ENCODE assay signal across 18 cellular contexts in genomic region chr7:157537056-157537455, GRCh38.
DNase-seq lines count a peak whose midpoint lies in the region; ATAC-seq and TF ChIP-seq lines count a peak whose summit lies in the region.
"Had no signal": no experiment of that assay in that cellular context is flagged by ENCODE, and none has a peak within 500 bp of the region (broad histone marks: within the 10 kb centered on the region; RNA-seq: fewer than 3 reads in every experiment).

No MANE protein-coding gene starts in this region.

- WGBS in sigmoid colon, 2 donors = 95 to 96% methylated on average over 5 of the region's 5 CpGs

- H3K4me1 ChIP-seq in right atrium auricular region (no peaks in the 10 kb centered on the region), lower lobe of right lung (no peaks in the 10 kb centered on the region), sigmoid colon (no peaks in the 10 kb centered on the region)
- H3K4me1 ChIP-seq: HAP-1 had no signal

- H3K9me3 ChIP-seq in right atrium auricular region (peaks cover 0 to 8% of the 10 kb centered on the region in 2 donors), lower lobe of right lung (peaks cover 8% of the 10 kb centered on the region), sigmoid colon (peaks cover 2 to 7% (median 4%) of the 10 kb centered on the region in 4 donors)
- H3K9me3 ChIP-seq: HAP-1 had no signal

- H3K36me3 ChIP-seq in right atrium auricular region = no peaks in the 10 kb centered on the region
- no peaks in the 10 kb centered on the region for H3K36me3 ChIP-seq in lower lobe of right lung
- H3K36me3 ChIP-seq in sigmoid colon = no peaks in the 10 kb centered on the region
- H3K36me3 ChIP-seq: HAP-1 had no signal

- TF ChIP-seq CTCF in right atrium auricular region (IDR thresholded peaks at IDR 0.05) (no peak), lower lobe of right lung (IDR thresholded peaks at IDR 0.05) (no peak), sigmoid colon (IDR thresholded peaks at IDR 0.05) (no peak)

- no peak overlapping the region for H3K27ac ChIP-seq in right atrium auricular region
- H3K27ac ChIP-seq in lower lobe of right lung = no peak overlapping the region
- no peak overlapping the region for H3K27ac ChIP-seq in sigmoid colon

- no peak for TF ChIP-seq POLR2A in sigmoid colon (IDR thresholded peaks at IDR 0.05)

- intact Hi-C loops in Right ventricle myocardium superior (cut with DNase I) = no loop called here
- intact Hi-C loops in lower lobe of right lung (cut with DNase I) = no loop called here
- intact Hi-C loops in sigmoid colon (cut with DNase I) = no loop called here

- H3K4me3 ChIP-seq in right atrium auricular region (no peak overlapping the region), lower lobe of right lung (no peak overlapping the region), sigmoid colon (no peak overlapping the region)
- H3K4me3 ChIP-seq: HAP-1 had no signal

- no peak overlapping the region for H3K27ac Mint-ChIP-seq in activated T-helper 17 cell treated with anti-CD3 and anti-CD28 coated beads, Interleukin-2, amount 50 U/mL, for 72 hours
- H3K27ac Mint-ChIP-seq in activated T-cell treated with anti-CD3 and anti-CD28 coated beads, Interleukin-2, amount 50 U/mL, for 72 hours = no peak overlapping the region
- H3K27ac Mint-ChIP-seq: CD8-positive, alpha-beta T cell; HFFc6 had no signal

- DNase-seq in Right ventricle myocardium superior = peak; percentile 32
- no peak for DNase-seq in right atrium auricular region (ENCODE audit: low spot score)
- DNase-seq in lower lobe of right lung = peak; percentile 4
- peak; percentile 29 for DNase-seq in sigmoid colon
- DNase-seq in activated T-cell treated with anti-CD3 and anti-CD28 coated beads, Interleukin-2, amount 50 U/mL, for 72 hours = no peak
- DNase-seq in NCI-H1048 (lab: John Stamatoyannopoulos, UW) = no peak
- DNase-seq: 8988T; C1 segment of cervical spinal cord; CD8-positive, alpha-beta T cell; COR-L47; DMS153; DMS79 treated with DMSO at 0.1 percent for 48 hours; EL; GOT3; HFFc6; IMR-90 had no signal

- peaks cover 6% of the 10 kb centered on the region for H3K9me3 Mint-ChIP-seq in activated T-helper 17 cell treated with anti-CD3 and anti-CD28 coated beads, Interleukin-2, amount 50 U/mL, for 72 hours
- H3K9me3 Mint-ChIP-seq in activated T-cell treated with anti-CD3 and anti-CD28 coated beads, Interleukin-2, amount 50 U/mL, for 72 hours = peaks cover 4 to 5% of the 10 kb centered on the region in 2 donors

- no peaks in the 10 kb centered on the region for H3K27me3 Mint-ChIP-seq in activated T-helper 17 cell treated with anti-CD3 and anti-CD28 coated beads, Interleukin-2, amount 50 U/mL, for 72 hours
- no peaks in the 10 kb centered on the region for H3K27me3 Mint-ChIP-seq in activated T-cell treated with anti-CD3 and anti-CD28 coated beads, Interleukin-2, amount 50 U/mL, for 72 hours (ENCODE audit: low read depth)

- H3K27me3 ChIP-seq in right atrium auricular region (no peaks in the 10 kb centered on the region), lower lobe of right lung (ENCODE audit: low read depth) (no peaks in the 10 kb centered on the region), sigmoid colon (no peaks in the 10 kb centered on the region)

- no peaks in the 10 kb centered on the region for H3K4me1 Mint-ChIP-seq in activated T-helper 17 cell treated with anti-CD3 and anti-CD28 coated beads, Interleukin-2, amount 50 U/mL, for 72 hours
- peaks cover 6% of the 10 kb centered on the region for H3K4me1 Mint-ChIP-seq in activated T-cell treated with anti-CD3 and anti-CD28 coated beads, Interleukin-2, amount 50 U/mL, for 72 hours (ENCODE audit: low read depth)

- no peaks in the 10 kb centered on the region for H3K36me3 Mint-ChIP-seq in activated T-helper 17 cell treated with anti-CD3 and anti-CD28 coated beads, Interleukin-2, amount 50 U/mL, for 72 hours (ENCODE audit: low read depth)
- peaks cover 2 to 9% of the 10 kb centered on the region in 2 donors for H3K36me3 Mint-ChIP-seq in activated T-cell treated with anti-CD3 and anti-CD28 coated beads, Interleukin-2, amount 50 U/mL, for 72 hours (ENCODE audit: insufficient read depth in 2 of 2)
- H3K36me3 Mint-ChIP-seq: CD8-positive, alpha-beta T cell had no signal

- TF ChIP-seq EP300 in sigmoid colon (IDR thresholded peaks at IDR 0.05) = no peak

- ATAC-seq in Right ventricle myocardium superior (ENCODE audit: poor library complexity) (no peak), lower lobe of right lung (no peak)
- no peak for ATAC-seq in activated T-helper 17 cell treated with anti-CD3 and anti-CD28 coated beads, Interleukin-2, amount 50 U/mL, for 72 hours (replicated peaks)
- no peak for ATAC-seq in activated T-cell treated with anti-CD3 and anti-CD28 coated beads, Interleukin-2, amount 50 U/mL, for 72 hours (replicated peaks in 1 of 2)
- ATAC-seq: CD8-positive, alpha-beta T cell had no signal

- H3K4me3 Mint-ChIP-seq in activated T-helper 17 cell treated with anti-CD3 and anti-CD28 coated beads, Interleukin-2, amount 50 U/mL, for 72 hours = no peak overlapping the region
- H3K4me3 Mint-ChIP-seq in activated T-cell treated with anti-CD3 and anti-CD28 coated beads, Interleukin-2, amount 50 U/mL, for 72 hours = no peak overlapping the region
- H3K4me3 Mint-ChIP-seq: CD8-positive, alpha-beta T cell; HFFc6 had no signal

Comparison
In these comparisons a context has a peak if more than half of its experiments do, and no peak if none do; other contexts are left out.
1. DNase-seq: peak in Right ventricle myocardium superior (single experiment), lower lobe of right lung (single experiment) and sigmoid colon (single experiment); none in right atrium auricular region (single experiment), activated T-cell treated with anti-CD3 and anti-CD28 coated beads, Interleukin-2, amount 50 U/mL, for 72 hours (0 of 2) and NCI-H1048 (single experiment).